1 cellular context compared by ENCODE assay signal in genomic region chr7:32905175-32905662, GRCh38.
TF ChIP-seq lines count a peak whose summit lies in the region.

No MANE protein-coding gene starts in this region.

TF ChIP-seq in K562, 482 proteins besides CTCF, POLR2A, EP300 and RAD21 (continued from another document and continues in another):
- TF ChIP-seq ZNF592 (IDR thresholded peaks at IDR 0.05) (peak; percentile 15; the same call in 1 of the 2 replicates), RBM22 (IDR thresholded peaks at IDR 0.05; ENCODE audit: low read depth, low read length, poor library complexity, severe bottlenecking) (no peak), PKNOX1 (IDR thresholded peaks at IDR 0.05) (peak; percentile 70), FOXA1 (IDR thresholded peaks at IDR 0.05; ENCODE audit: borderline replicate concordance) (no peak), EWSR1 (IDR thresholded peaks at IDR 0.05; ENCODE audit: borderline replicate concordance, low read depth, partially characterized antibody) (no peak), NFRKB (IDR thresholded peaks at IDR 0.05; ENCODE audit: low read depth) (0 out of 2 replicates have a peak, but pooled peaks have one; percentile 38), TRIM25 (IDR thresholded peaks at IDR 0.05; ENCODE audit: borderline replicate concordance) (no peak), ZFP36 (IDR thresholded peaks at IDR 0.05; ENCODE audit: low read depth, low read length, partially characterized antibody) (peak; percentile 45), UBTF (IDR thresholded peaks at IDR 0.05; ENCODE audit: borderline replicate concordance in 1 of 2, low read depth in 2 of 2, low read length in 2 of 2) (peak; percentile 44 to 87; a peak in 3 of 4 replicates), GABPA (tag; conservative IDR thresholded peaks at IDR 0.05; ENCODE audit: low read depth) (peak; percentile 30; the same call in 1 of the 2 replicates), TAF15 (IDR thresholded peaks at IDR 0.05; ENCODE audit: low read depth, low read length) (no peak), POLR2AphosphoS5 (IDR thresholded peaks at IDR 0.05; ENCODE audit: control insufficient read depth, insufficient read depth, low read depth, low read length) (peak; percentile 51; the same call in 1 of the 2 replicates), KDM1A (IDR thresholded peaks at IDR 0.05) (peak in 1 of 2 experiments; percentile 58; a peak in 2 of 4 replicates), KDM5B (IDR thresholded peaks at IDR 0.05; ENCODE audit: insufficient replicate concordance, low read depth, low read length) (peak; percentile 70), FOSL1 (tag; conservative IDR thresholded peaks at IDR 0.05) (peak; percentile 48; the same call in 1 of the 2 replicates), NCOR1 (IDR thresholded peaks at IDR 0.05) (peak; percentile 13; the same call in 1 of the 2 replicates), SIX5 (IDR thresholded peaks at IDR 0.05; ENCODE audit: borderline replicate concordance in 1 of 2, insufficient read depth in 1 of 2, low read depth in 1 of 2, low read length in 2 of 2) (peak in 1 of 2 experiments; percentile 29; a peak in 1 of 4 replicates), ESRRA (IDR thresholded peaks at IDR 0.05; ENCODE audit: borderline replicate concordance, low read depth) (0 out of 2 replicates have a peak, but pooled peaks have one; percentile 34), NCOA6 (IDR thresholded peaks at IDR 0.05) (peak; percentile 79), ZNF830 (CRISPR knock-in tag; IDR thresholded peaks at IDR 0.05) (no peak), PBX2 (CRISPR knock-in tag; IDR thresholded peaks at IDR 0.05; ENCODE audit: low read depth) (no peak), PBX2 (tag; conservative IDR thresholded peaks at IDR 0.05; ENCODE audit: low read depth) (peak; percentile 38; the same call in 1 of the 2 replicates), SMARCA5 (IDR thresholded peaks at IDR 0.05) (no peak), CSDE1 (IDR thresholded peaks at IDR 0.05) (peak in 1 of 2 experiments; percentile 93; a peak in 2 of 4 replicates), HSF4 (CRISPR knock-in tag; IDR thresholded peaks at IDR 0.05; ENCODE audit: borderline replicate concordance) (no peak), SMARCA4 (IDR thresholded peaks at IDR 0.05) (0 out of 2 replicates have a peak, but pooled peaks have one; percentile 25), VEZF1 (CRISPR knock-in tag; IDR thresholded peaks at IDR 0.05) (peak; percentile 61), ZBTB43 (CRISPR knock-in tag; IDR thresholded peaks at IDR 0.05) (0 out of 2 replicates have a peak, but pooled peaks have one; percentile 38), RNF2 (IDR thresholded peaks at IDR 0.05) (peak; percentile 74), TAF9B (IDR thresholded peaks at IDR 0.05; ENCODE audit: partially characterized antibody) (peak; percentile 24), ZNF134 (CRISPR knock-in tag; conservative IDR thresholded peaks at IDR 0.05) (no peak), RAD51 (IDR thresholded peaks at IDR 0.05; ENCODE audit: borderline replicate concordance, low read depth) (0 out of 2 replicates have a peak, but pooled peaks have one; percentile 17), ZFX (CRISPR knock-in tag; IDR thresholded peaks at IDR 0.05) (peak; percentile 24; the same call in 1 of the 2 replicates), PHF21A (IDR thresholded peaks at IDR 0.05; ENCODE audit: borderline replicate concordance, low read depth) (0 out of 2 replicates have a peak, but pooled peaks have one; percentile 13), ZNF511 (CRISPR knock-in tag; IDR thresholded peaks at IDR 0.05) (peak; percentile 74; the same call in 1 of the 2 replicates), CBFA2T2 (conservative IDR thresholded peaks at IDR 0.05) (no peak), TBP (optimal IDR thresholded peaks at IDR 0.05; ENCODE audit: low read depth, low read length) (peak; percentile 76), MYBL2 (IDR thresholded peaks at IDR 0.05; ENCODE audit: low read depth) (no peak), MYBL2 (CRISPR knock-in tag; IDR thresholded peaks at IDR 0.05; ENCODE audit: borderline replicate concordance) (no peak), NFE2 (IDR thresholded peaks at IDR 0.05; ENCODE audit: low read depth) (peak; percentile 26; the same call in 1 of the 2 replicates), POU5F1 (IDR thresholded peaks at IDR 0.05; ENCODE audit: borderline replicate concordance, low read depth, low read length, partially characterized antibody) (no peak), HDGF (IDR thresholded peaks at IDR 0.05) (no peak), IRF1 (CRISPR knock-in tag; IDR thresholded peaks at IDR 0.05; ENCODE audit: borderline replicate concordance) (no peak), HOXB6 (CRISPR knock-in tag; IDR thresholded peaks at IDR 0.05; ENCODE audit: borderline replicate concordance) (no peak), ZFPM2 (CRISPR knock-in tag; IDR thresholded peaks at IDR 0.05) (no peak), FOXJ3 (CRISPR knock-in tag; IDR thresholded peaks at IDR 0.05) (peak; percentile 77; the same call in 1 of the 2 replicates), ZBTB7A (IDR thresholded peaks at IDR 0.05; ENCODE audit: borderline replicate concordance, control insufficient read depth, low read depth, low read length) (peak; percentile 55)
